5 cellular contexts compared by ENCODE assay signal in genomic region chr6:153218184-153218792, GRCh38.
"Had no signal": no experiment of that assay in that cellular context is flagged by ENCODE, and none has a peak within 500 bp of the region (broad histone marks: within the 10 kb centered on the region; RNA-seq: fewer than 3 reads in every experiment).

No MANE protein-coding gene starts in this region.

- DNase-seq: IMR-90, KBM-7, KG1 had no signal

- FAIRE-seq: HTR-8/SVneo had no signal

- H3K27ac ChIP-seq: HL-60 had no signal
